In the genomic region with DNA sequence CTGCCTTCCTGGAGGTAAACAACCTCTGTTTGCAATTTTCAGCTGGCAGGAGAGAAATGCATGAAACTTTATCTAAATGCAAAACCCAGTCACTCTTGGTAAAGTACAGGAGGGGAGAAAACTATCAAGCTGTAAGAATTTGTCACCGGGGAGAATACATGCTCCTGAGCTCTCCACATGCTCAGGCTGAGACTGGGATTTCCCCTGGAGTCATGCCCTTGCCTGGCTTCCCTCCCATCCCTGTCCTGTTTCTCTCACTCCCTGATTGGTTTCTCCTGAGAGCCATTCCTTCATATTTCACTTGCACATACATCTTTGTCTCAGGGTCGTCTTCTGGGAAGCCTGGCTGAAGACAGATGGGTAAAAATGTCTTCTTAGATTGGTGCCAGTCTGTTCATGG, we compare ENCODE assay signal across 2 cellular contexts.
TF ChIP-seq lines count a peak whose summit lies in the region.

No MANE protein-coding gene starts in this region.

TF ChIP-seq in H1, 55 proteins besides CTCF, POLR2A, EP300 and RAD21:
- TF ChIP-seq SUZ12 (IDR thresholded peaks at IDR 0.05; ENCODE audit: low read length) (no peak), POLR2AphosphoS5 (IDR thresholded peaks at IDR 0.05; ENCODE audit: low read depth, low read length) (no peak), TBP (IDR thresholded peaks at IDR 0.05; ENCODE audit: low read depth, low read length) (no peak), RBBP5 (IDR thresholded peaks at IDR 0.05; ENCODE audit: borderline replicate concordance, low read depth, low read length) (no peak), TAF1 (IDR thresholded peaks at IDR 0.05; ENCODE audit: low read depth, low read length) (no peak), EZH2 (IDR thresholded peaks at IDR 0.05; ENCODE audit: low read depth, low read length, severe bottlenecking) (no peak), TEAD4 (IDR thresholded peaks at IDR 0.05; ENCODE audit: low read depth, low read length) (no peak), ZNF274 (IDR thresholded peaks at IDR 0.05; ENCODE audit: borderline replicate concordance, extremely low read depth, low read length) (no peak), ASH2L (IDR thresholded peaks at IDR 0.05; ENCODE audit: low read length) (no peak), KDM4A (IDR thresholded peaks at IDR 0.05; ENCODE audit: low read depth, low read length, severe bottlenecking) (no peak), POU5F1 (IDR thresholded peaks at IDR 0.05; ENCODE audit: low read depth, low read length) (no peak), CTBP2 (IDR thresholded peaks at IDR 0.05; ENCODE audit: borderline replicate concordance, insufficient read depth, insufficient read length, low read length) (no peak), TCF12 (IDR thresholded peaks at IDR 0.05; ENCODE audit: low read depth, low read length) (no peak), RFX5 (IDR thresholded peaks at IDR 0.05; ENCODE audit: borderline replicate concordance, low read depth, low read length) (no peak), CHD1 (IDR thresholded peaks at IDR 0.05; ENCODE audit: low read depth, low read length) (no peak), SIX5 (IDR thresholded peaks at IDR 0.05; ENCODE audit: low read depth, low read length) (no peak)
- TF ChIP-seq, protein P1, sequence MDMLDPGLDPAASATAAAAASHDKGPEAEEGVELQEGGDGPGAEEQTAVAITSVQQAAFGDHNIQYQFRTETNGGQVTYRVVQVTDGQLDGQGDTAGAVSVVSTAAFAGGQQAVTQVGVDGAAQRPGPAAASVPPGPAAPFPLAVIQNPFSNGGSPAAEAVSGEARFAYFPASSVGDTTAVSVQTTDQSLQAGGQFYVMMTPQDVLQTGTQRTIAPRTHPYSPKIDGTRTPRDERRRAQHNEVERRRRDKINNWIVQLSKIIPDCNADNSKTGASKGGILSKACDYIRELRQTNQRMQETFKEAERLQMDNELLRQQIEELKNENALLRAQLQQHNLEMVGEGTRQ (IDR thresholded peaks at IDR 0.05; ENCODE audit: low read length) = no peak
- TF ChIP-seq, protein P2, sequence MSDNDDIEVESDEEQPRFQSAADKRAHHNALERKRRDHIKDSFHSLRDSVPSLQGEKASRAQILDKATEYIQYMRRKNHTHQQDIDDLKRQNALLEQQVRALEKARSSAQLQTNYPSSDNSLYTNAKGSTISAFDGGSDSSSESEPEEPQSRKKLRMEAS (IDR thresholded peaks at IDR 0.05) = no peak
- TF ChIP-seq, protein P3, sequence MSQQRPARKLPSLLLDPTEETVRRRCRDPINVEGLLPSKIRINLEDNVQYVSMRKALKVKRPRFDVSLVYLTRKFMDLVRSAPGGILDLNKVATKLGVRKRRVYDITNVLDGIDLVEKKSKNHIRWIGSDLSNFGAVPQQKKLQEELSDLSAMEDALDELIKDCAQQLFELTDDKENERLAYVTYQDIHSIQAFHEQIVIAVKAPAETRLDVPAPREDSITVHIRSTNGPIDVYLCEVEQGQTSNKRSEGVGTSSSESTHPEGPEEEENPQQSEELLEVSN (IDR thresholded peaks at IDR 0.05) = no peak

TF ChIP-seq in HepG2, 621 proteins besides CTCF, POLR2A, EP300 and RAD21:
- no peak for TF ChIP-seq ZFP82 (CRISPR knock-in tag; IDR thresholded peaks at IDR 0.05; ENCODE audit: borderline replicate concordance)
- TF ChIP-seq KDM1A (CRISPR knock-in tag; IDR thresholded peaks at IDR 0.05) = no peak
- no peak for TF ChIP-seq ATAD3A (CRISPR knock-in tag; IDR thresholded peaks at IDR 0.05)
- no peak for TF ChIP-seq ZNF790 (CRISPR knock-in tag; IDR thresholded peaks at IDR 0.05; ENCODE audit: borderline replicate concordance)
- no peak for TF ChIP-seq FLYWCH1 (CRISPR knock-in tag; IDR thresholded peaks at IDR 0.05)
- TF ChIP-seq, protein P4, sequence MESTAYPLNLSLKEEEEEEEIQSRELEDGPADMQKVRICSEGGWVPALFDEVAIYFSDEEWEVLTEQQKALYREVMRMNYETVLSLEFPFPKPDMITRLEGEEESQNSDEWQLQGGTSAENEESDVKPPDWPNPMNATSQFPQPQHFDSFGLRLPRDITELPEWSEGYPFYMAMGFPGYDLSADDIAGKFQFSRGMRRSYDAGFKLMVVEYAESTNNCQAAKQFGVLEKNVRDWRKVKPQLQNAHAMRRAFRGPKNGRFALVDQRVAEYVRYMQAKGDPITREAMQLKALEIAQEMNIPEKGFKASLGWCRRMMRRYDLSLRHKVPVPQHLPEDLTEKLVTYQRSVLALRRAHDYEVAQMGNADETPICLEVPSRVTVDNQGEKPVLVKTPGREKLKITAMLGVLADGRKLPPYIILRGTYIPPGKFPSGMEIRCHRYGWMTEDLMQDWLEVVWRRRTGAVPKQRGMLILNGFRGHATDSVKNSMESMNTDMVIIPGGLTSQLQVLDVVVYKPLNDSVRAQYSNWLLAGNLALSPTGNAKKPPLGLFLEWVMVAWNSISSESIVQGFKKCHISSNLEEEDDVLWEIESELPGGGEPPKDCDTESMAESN (CRISPR knock-in tag; conservative IDR thresholded peaks at IDR 0.05) = no peak
- TF ChIP-seq ZNF124 (CRISPR knock-in tag; IDR thresholded peaks at IDR 0.05) = no peak
- TF ChIP-seq ZNF572 (CRISPR knock-in tag; IDR thresholded peaks at IDR 0.05) = no peak
- TF ChIP-seq ISL2 (CRISPR knock-in tag; IDR thresholded peaks at IDR 0.05) = no peak
- TF ChIP-seq, protein P1 (IDR thresholded peaks at IDR 0.05; ENCODE audit: low read depth, low read length) = no peak
- TF ChIP-seq, protein P1 (CRISPR knock-in tag; IDR thresholded peaks at IDR 0.05; ENCODE audit: borderline replicate concordance) = no peak
- no peak for TF ChIP-seq RORA (CRISPR knock-in tag; IDR thresholded peaks at IDR 0.05)
- no peak for TF ChIP-seq ZNF12 (CRISPR knock-in tag; IDR thresholded peaks at IDR 0.05)
- TF ChIP-seq ZNF3 (CRISPR knock-in tag; IDR thresholded peaks at IDR 0.05) = no peak
- TF ChIP-seq MED8 (CRISPR knock-in tag; IDR thresholded peaks at IDR 0.05; ENCODE audit: insufficient replicate concordance) = no peak
- TF ChIP-seq KDM4B (CRISPR knock-in tag; IDR thresholded peaks at IDR 0.05) = no peak
- TF ChIP-seq PPARG (CRISPR knock-in tag; conservative IDR thresholded peaks at IDR 0.05) = no peak
TF ChIP-seq in HepG2: peak in this region for 0.
